8 cellular contexts compared by ENCODE assay signal in the genomic region with DNA sequence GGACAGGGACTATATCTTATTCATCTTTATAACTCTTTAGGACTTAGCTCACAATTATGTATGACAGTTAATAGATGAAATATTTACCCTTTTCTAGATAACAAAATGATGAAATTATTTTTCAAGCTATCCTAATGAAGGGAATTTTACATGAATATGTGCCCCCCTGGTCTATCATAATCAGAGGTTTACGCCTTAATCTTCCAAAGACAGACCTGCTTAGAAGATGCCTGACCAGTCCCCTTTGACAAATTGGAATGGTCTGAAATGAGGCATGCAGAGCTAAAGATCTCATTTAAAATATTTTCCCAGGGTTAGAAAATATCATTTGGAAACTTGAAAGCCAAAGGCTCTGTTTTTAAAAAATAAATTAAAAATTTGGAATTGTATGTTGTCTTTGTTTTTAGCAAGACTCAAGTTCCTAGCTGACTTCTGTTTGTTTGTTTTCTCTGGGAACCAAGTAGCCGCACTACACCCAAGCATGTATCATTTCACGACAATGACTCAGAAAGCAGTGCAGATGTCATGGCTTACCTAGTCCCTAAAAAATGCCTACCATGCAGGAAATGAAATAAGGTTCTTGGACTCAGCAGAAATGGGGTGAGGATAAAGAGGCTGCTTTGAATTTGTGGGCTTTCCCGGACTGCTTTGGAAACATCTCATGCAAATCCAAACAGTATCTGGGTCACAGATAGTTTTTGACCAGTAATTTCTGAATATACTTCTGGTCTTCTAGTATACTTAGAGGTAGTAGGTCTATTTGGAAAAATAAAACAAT.
A peak's percentile ranks its signal among the peaks of the same experiment; 100 is the strongest.
DNase-seq lines count a peak whose midpoint lies in the region; ATAC-seq and TF ChIP-seq lines count a peak whose summit lies in the region.

No MANE protein-coding gene starts in this region.

- TF ChIP-seq CTCF in left lung (IDR thresholded peaks at IDR 0.05) (no peak), CD14-positive monocyte (IDR thresholded peaks at IDR 0.05) (no peak), esophagus muscularis mucosa (IDR thresholded peaks at IDR 0.05) (no peak)

- ATAC-seq in GM19351 (IDR thresholded peaks at IDR 0.05; ENCODE audit: unreplicated experiment) (peak; percentile 76), HG03280 (IDR thresholded peaks at IDR 0.05; ENCODE audit: unreplicated experiment) (peak; percentile 80), left lung (peak; percentile 85)
- peak; percentile 90 for ATAC-seq in activated T-helper 17 cell treated with anti-CD3 and anti-CD28 coated beads, Interleukin-2, amount 50 U/mL, for 72 hours (replicated peaks)
- ATAC-seq in naive thymus-derived CD8-positive, alpha-beta T cell: no peak

- H3K4me1 ChIP-seq in left lung (peaks cover 4 to 6% of the 10 kb centered on the region in 2 donors), esophagus muscularis mucosa (no peaks in the 10 kb centered on the region)

- H3K27ac ChIP-seq in left lung (peak overlapping the region; percentile 40 to 46), esophagus muscularis mucosa (replicated peaks in 1 of 4) (peak overlapping the region in 1 of 4 donors; percentile 5)

- no peak for TF ChIP-seq EP300 in esophagus muscularis mucosa (IDR thresholded peaks at IDR 0.05)

- peak overlapping the region; percentile 64 for H3K4me3 Mint-ChIP-seq in activated T-helper 17 cell treated with anti-CD3 and anti-CD28 coated beads, Interleukin-2, amount 50 U/mL, for 72 hours
- no peak overlapping the region for H3K4me3 Mint-ChIP-seq in CD14-positive monocyte
- H3K4me3 Mint-ChIP-seq in naive thymus-derived CD8-positive, alpha-beta T cell: no peak overlapping the region

- DNase-seq in AG20443 (ENCODE audit: low spot score) (peak; percentile 84), left lung (no peak), CD14-positive monocyte (ENCODE audit: low spot score) (no peak), esophagus muscularis mucosa (ENCODE audit: extremely low spot score) (no peak)
- no peak for DNase-seq in naive thymus-derived CD8-positive, alpha-beta T cell

- H3K36me3 Mint-ChIP-seq in activated T-helper 17 cell treated with anti-CD3 and anti-CD28 coated beads, Interleukin-2, amount 50 U/mL, for 72 hours (ENCODE audit: low read depth): no peaks in the 10 kb centered on the region
- no peaks in the 10 kb centered on the region for H3K36me3 Mint-ChIP-seq in CD14-positive monocyte
- no peaks in the 10 kb centered on the region for H3K36me3 Mint-ChIP-seq in naive thymus-derived CD8-positive, alpha-beta T cell

- H3K9me3 ChIP-seq in left lung (no peaks in the 10 kb centered on the region), esophagus muscularis mucosa (no peaks in the 10 kb centered on the region)

- H3K4me1 Mint-ChIP-seq in activated T-helper 17 cell treated with anti-CD3 and anti-CD28 coated beads, Interleukin-2, amount 50 U/mL, for 72 hours: peaks cover 21% of the 10 kb centered on the region
- no peaks in the 10 kb centered on the region for H3K4me1 Mint-ChIP-seq in CD14-positive monocyte
- peaks cover 0 to 2% (median 0%) of the 10 kb centered on the region in 4 donors for H3K4me1 Mint-ChIP-seq in naive thymus-derived CD8-positive, alpha-beta T cell

- POLR2A ChIA-PET in naive thymus-derived CD8-positive, alpha-beta T cell (lab: Charles Lee): no interaction called here

- H3K4me3 ChIP-seq in left lung (no peak overlapping the region), esophagus muscularis mucosa (no peak overlapping the region)

- H3K27me3 ChIP-seq in left lung (no peaks in the 10 kb centered on the region), esophagus muscularis mucosa (no peaks in the 10 kb centered on the region)

- H3K9me3 Mint-ChIP-seq in activated T-helper 17 cell treated with anti-CD3 and anti-CD28 coated beads, Interleukin-2, amount 50 U/mL, for 72 hours: peaks cover 5% of the 10 kb centered on the region
- H3K9me3 Mint-ChIP-seq in CD14-positive monocyte: peaks cover 0 to 3% (median 1%) of the 10 kb centered on the region in 7 donors
- no peaks in the 10 kb centered on the region for H3K9me3 Mint-ChIP-seq in naive thymus-derived CD8-positive, alpha-beta T cell

- intact Hi-C loops in left lung (cut with DNase I) (no loop called here), CD14-positive monocyte (cut with micrococcal nuclease) (no loop called here), esophagus muscularis mucosa (cut with DNase I) (no loop called here)

- 75% methylated on average over 4 of the region's 4 CpGs for WGBS in esophagus muscularis mucosa

- peak overlapping the region; percentile 96 for H3K27ac Mint-ChIP-seq in activated T-helper 17 cell treated with anti-CD3 and anti-CD28 coated beads, Interleukin-2, amount 50 U/mL, for 72 hours
- no peak overlapping the region for H3K27ac Mint-ChIP-seq in CD14-positive monocyte
- H3K27ac Mint-ChIP-seq in naive thymus-derived CD8-positive, alpha-beta T cell: no peak overlapping the region

- no peaks in the 10 kb centered on the region for H3K36me3 ChIP-seq in left lung
- no peaks in the 10 kb centered on the region for H3K36me3 ChIP-seq in esophagus muscularis mucosa

- no peaks in the 10 kb centered on the region for H3K27me3 Mint-ChIP-seq in activated T-helper 17 cell treated with anti-CD3 and anti-CD28 coated beads, Interleukin-2, amount 50 U/mL, for 72 hours
- H3K27me3 Mint-ChIP-seq in CD14-positive monocyte (ENCODE audit: low read depth in 3 of 3): peaks cover 0 to 3% (median 1%) of the 10 kb centered on the region in 3 donors
- peaks cover 0 to 3% (median 0%) of the 10 kb centered on the region in 5 donors for H3K27me3 Mint-ChIP-seq in naive thymus-derived CD8-positive, alpha-beta T cell

- TF ChIP-seq POLR2A in esophagus muscularis mucosa (IDR thresholded peaks at IDR 0.05; ENCODE audit: low read depth): no peak

Comparison
In these comparisons a context has a peak if more than half of its experiments do, and no peak if none do; other contexts are left out.
1. ATAC-seq: peak in GM19351 (single experiment), HG03280 (single experiment), activated T-helper 17 cell treated with anti-CD3 and anti-CD28 coated beads, Interleukin-2, amount 50 U/mL, for 72 hours (single experiment) and left lung (single experiment); none in naive thymus-derived CD8-positive, alpha-beta T cell (0 of 2).